Comparison of ENCODE assay signal across 11 cellular contexts in genomic region chr6:150409576-150410066, GRCh38. TPM values are rescaled to one million over a fixed set of nuclear protein-coding genes. Genes with fewer than 3 reads are reported as not detected.
DNase-seq lines count a peak whose midpoint lies in the region; ATAC-seq and TF ChIP-seq lines count a peak whose summit lies in the region.
"Had no signal": no experiment of that assay in that cellular context is flagged by ENCODE, and none has a peak within 500 bp of the region (broad histone marks: within the 10 kb centered on the region; RNA-seq: fewer than 3 reads in every experiment).

No MANE protein-coding gene starts in this region.

- intact Hi-C loops in adrenal gland (cut with DNase I) = no loop called here

- H3K4me2 ChIP-seq in smooth muscle cell = no peak overlapping the region

- peaks cover 0 to 8% of the 10 kb centered on the region in 2 donors for H3K4me1 ChIP-seq in adrenal gland (replicated peaks in 1 of 2)
- no peaks in the 10 kb centered on the region for H3K4me1 ChIP-seq in smooth muscle cell (ENCODE audit: low read depth)
- H3K4me1 ChIP-seq: prostate gland had no signal

- H2AFZ ChIP-seq in smooth muscle cell (ENCODE audit: low read depth) = no peak overlapping the region

- H3K4me3 ChIP-seq in adrenal gland (no peak overlapping the region), smooth muscle cell (no peak overlapping the region)
- H3K4me3 ChIP-seq: prostate gland had no signal

- 10 to 32% (median 14%) methylated on average over 1 of the region's 1 CpG for WGBS in adrenal gland, 4 donors
- WGBS in smooth muscle cell (ENCODE audit: low lambda C conversion rate) = 79% methylated on average over 1 of the region's 1 CpG

- H4K20me1 ChIP-seq in smooth muscle cell (ENCODE audit: low read depth) = no peaks in the 10 kb centered on the region

- no peaks in the 10 kb centered on the region for H3K79me2 ChIP-seq in smooth muscle cell (ENCODE audit: low read depth)

- peak; percentile 77 for DNase-seq in COLO668 (lab: John Stamatoyannopoulos, UW; ENCODE audit: unreplicated experiment)
- DNase-seq in NCI-H1105 treated with DMSO at 0.1 percent for 48 hours (lab: John Stamatoyannopoulos, UW) = peak; percentile 88
- DNase-seq in adrenal gland = peak in 6 of 7 donors; percentile 34 to 79 (median 63)
- peak; percentile 32 to 59 for DNase-seq in lung microvascular endothelial cell (ENCODE audit: low read depth in 2 of 2)
- DNase-seq in GM13976 (ENCODE audit: low spot score) = no peak
- no peak for DNase-seq in smooth muscle cell (lab: John Stamatoyannopoulos, UW; ENCODE audit: unreplicated experiment)
- DNase-seq: activated CD4-positive, alpha-beta T cell treated with anti-CD3 and anti-CD28 coated beads, Interleukin-2, amount 50 U/mL, for 4 hours had no signal

- H3K27ac Mint-ChIP-seq in activated T-helper 17 cell treated with anti-CD3 and anti-CD28 coated beads, Interleukin-2, amount 50 U/mL, for 72 hours = no peak overlapping the region

- peaks cover 44% of the 10 kb centered on the region for H3K27me3 Mint-ChIP-seq in activated T-helper 17 cell treated with anti-CD3 and anti-CD28 coated beads, Interleukin-2, amount 50 U/mL, for 72 hours

- no peaks in the 10 kb centered on the region for H3K36me3 Mint-ChIP-seq in activated T-helper 17 cell treated with anti-CD3 and anti-CD28 coated beads, Interleukin-2, amount 50 U/mL, for 72 hours (ENCODE audit: low read depth)

- in situ Hi-C loops in GM13976 (cut with MboI; ENCODE audit: low sequenced_read_pairs, unreplicated experiment) = loop anchor here (5.0 kb wide), 1 partner anchor 403 kb away; no protein-coding TSS in a partner anchor

- no peaks in the 10 kb centered on the region for H3K4me1 Mint-ChIP-seq in activated T-helper 17 cell treated with anti-CD3 and anti-CD28 coated beads, Interleukin-2, amount 50 U/mL, for 72 hours

- no peak overlapping the region for H3K27ac ChIP-seq in adrenal gland
- no peak overlapping the region for H3K27ac ChIP-seq in smooth muscle cell (ENCODE audit: low read depth)
- H3K27ac ChIP-seq: prostate gland had no signal

- H3K4me3 Mint-ChIP-seq in activated T-helper 17 cell treated with anti-CD3 and anti-CD28 coated beads, Interleukin-2, amount 50 U/mL, for 72 hours = no peak overlapping the region

- H3F3A ChIP-seq in smooth muscle cell (ENCODE audit: low read depth) = no peaks in the 10 kb centered on the region

- no peak for TF ChIP-seq POLR2A in adrenal gland (IDR thresholded peaks at IDR 0.05)

- H3K9me3 Mint-ChIP-seq in activated T-helper 17 cell treated with anti-CD3 and anti-CD28 coated beads, Interleukin-2, amount 50 U/mL, for 72 hours = no peaks in the 10 kb centered on the region

- no peak for ATAC-seq in GM18861 (IDR thresholded peaks at IDR 0.05; ENCODE audit: unreplicated experiment)
- ATAC-seq in activated T-helper 17 cell treated with anti-CD3 and anti-CD28 coated beads, Interleukin-2, amount 50 U/mL, for 72 hours (replicated peaks) = no peak

- H3K36me3 ChIP-seq in adrenal gland (replicated peaks in 1 of 2) (no peaks in the 10 kb centered on the region), smooth muscle cell (ENCODE audit: low read depth) (no peaks in the 10 kb centered on the region)
- H3K36me3 ChIP-seq: prostate gland had no signal

- no peaks in the 10 kb centered on the region for H3K27me3 ChIP-seq in adrenal gland
- H3K27me3 ChIP-seq in smooth muscle cell (ENCODE audit: low read depth) = peaks cover 28% of the 10 kb centered on the region

- no peaks in the 10 kb centered on the region for H3K9me3 ChIP-seq in adrenal gland (replicated peaks in 1 of 3)
- no peaks in the 10 kb centered on the region for H3K9me3 ChIP-seq in smooth muscle cell (replicated peaks; ENCODE audit: low read depth)
- H3K9me3 ChIP-seq: prostate gland had no signal

- TF ChIP-seq CTCF in adrenal gland (IDR thresholded peaks at IDR 0.05) = no peak
- TF ChIP-seq CTCF in GM13976 (IDR thresholded peaks at IDR 0.05; ENCODE audit: borderline replicate concordance, control extremely low read depth, extremely low read depth, insufficient read depth, missing control alignments) = no peak
- TF ChIP-seq CTCF in smooth muscle cell (IDR thresholded peaks at IDR 0.05; ENCODE audit: borderline replicate concordance, insufficient read depth, poor library complexity, severe bottlenecking) = no peak

- H3K9ac ChIP-seq in smooth muscle cell (ENCODE audit: low read depth) = no peak overlapping the region

RNA-seq across cellular contexts. Expression of gene IYD, which starts 40.8 kb away (rescaled TPM):
- total RNA-seq in adrenal gland (under 1 TPM in 2 of 8 donors, not detected in 6; 0.04 to 0.95 TPM), lung microvascular endothelial cell (under 0.01 TPM in 1 of 2 replicates, not detected in the other), smooth muscle cell (not detected in 2 replicates)
- polyA plus RNA-seq in adrenal gland (not detected), smooth muscle cell (not detected in 2 replicates)
- total RNA-seq in activated T-helper 17 cell treated with anti-CD3 and anti-CD28 coated beads, Interleukin-2, amount 50 U/mL, for 72 hours = not detected
- total RNA-seq: M059J had no signal

Comparison
In these comparisons a context has a peak if more than half of its experiments do, and no peak if none do; other contexts are left out.
1. DNase-seq: peak in COLO668 (single experiment), NCI-H1105 treated with DMSO at 0.1 percent for 48 hours (single experiment), adrenal gland (6 of 7) and lung microvascular endothelial cell (2 of 2); none in GM13976 (single experiment) and smooth muscle cell (single experiment).